In genomic region chr19:42088471-42089190, GRCh38 we compare ENCODE assay signal across 13 cellular contexts. TPM values are rescaled to one million over a fixed set of nuclear protein-coding genes. Genes with fewer than 3 reads are reported as not detected.
DNase-seq lines count a peak whose midpoint lies in the region; ATAC-seq and TF ChIP-seq lines count a peak whose summit lies in the region.
"Had no signal": no experiment of that assay in that cellular context is flagged by ENCODE, and none has a peak within 500 bp of the region (broad histone marks: within the 10 kb centered on the region; RNA-seq: fewer than 3 reads in every experiment).

No MANE protein-coding gene starts in this region.

- H3K27me3 ChIP-seq in H7 (ENCODE audit: control insufficient read depth, insufficient read depth, low read length) (no peaks in the 10 kb centered on the region), ascending aorta (no peaks in the 10 kb centered on the region), lower lobe of right lung (ENCODE audit: low read depth) (no peaks in the 10 kb centered on the region)
- no peaks in the 10 kb centered on the region for H3K27me3 ChIP-seq in naive thymus-derived CD4-positive, alpha-beta T cell (ENCODE audit: control insufficient read depth in 2 of 2, insufficient read depth in 2 of 2, low read length in 2 of 2)

- intact Hi-C loops in ascending aorta (cut with DNase I) = no loop called here
- intact Hi-C loops in lower lobe of right lung (cut with DNase I) = no loop called here
- intact Hi-C loops in naive thymus-derived CD4-positive, alpha-beta T cell (cut with micrococcal nuclease) = no loop called here

- H3K4me3 ChIP-seq in H7 (ENCODE audit: insufficient read depth, low read depth, low read length) (no peak overlapping the region), ascending aorta (peak overlapping the region in 1 of 2 donors; percentile 42), lower lobe of right lung (no peak overlapping the region)
- H3K4me3 ChIP-seq in naive thymus-derived CD4-positive, alpha-beta T cell (ENCODE audit: low read length) = no peak overlapping the region

- H3K9me3 Mint-ChIP-seq in naive thymus-derived CD4-positive, alpha-beta T cell = no peaks in the 10 kb centered on the region

- CTCF ChIA-PET in naive thymus-derived CD4-positive, alpha-beta T cell (lab: Charles Lee) = no interaction called here

- H3K4me1 ChIP-seq in ascending aorta (peaks cover 0 to 7% of the 10 kb centered on the region in 2 donors), lower lobe of right lung (peaks cover 16% of the 10 kb centered on the region)
- no peaks in the 10 kb centered on the region for H3K4me1 ChIP-seq in naive thymus-derived CD4-positive, alpha-beta T cell (ENCODE audit: control insufficient read depth in 2 of 2, insufficient read depth in 2 of 2, low read length in 2 of 2)

- ATAC-seq in lower lobe of right lung (peak; percentile 21 to 24), GM18505 (IDR thresholded peaks at IDR 0.05; ENCODE audit: unreplicated experiment) (no peak), HG03460 (IDR thresholded peaks at IDR 0.05; ENCODE audit: unreplicated experiment) (no peak)
- ATAC-seq in naive thymus-derived CD4-positive, alpha-beta T cell = no peak
- ATAC-seq: left lobe of liver had no signal

- H3K36me3 ChIP-seq in H7 (replicated peaks; ENCODE audit: control insufficient read depth, insufficient read depth, low read length) (no peaks in the 10 kb centered on the region), ascending aorta (peaks cover 0 to 6% of the 10 kb centered on the region in 2 donors), lower lobe of right lung (peaks cover 5% of the 10 kb centered on the region)
- peaks cover 0 to 10% (median 2%) of the 10 kb centered on the region in 3 experiments for H3K36me3 ChIP-seq in naive thymus-derived CD4-positive, alpha-beta T cell (ENCODE audit: control insufficient read depth in 2 of 3, insufficient read depth in 3 of 3, low read length in 3 of 3)

- DNase-seq in ACHN = peak; percentile 27
- peak; percentile 55 for DNase-seq in H7
- no peak for DNase-seq in ascending aorta (ENCODE audit: low spot score in 2 of 2)
- DNase-seq in lower lobe of right lung = no peak
- DNase-seq in naive thymus-derived CD4-positive, alpha-beta T cell = no peak
- no peak for DNase-seq in NCI-H2081 treated with DMSO at 0.1 percent for 48 hours (lab: John Stamatoyannopoulos, UW)
- DNase-seq: activated CD4-positive, alpha-beta T cell treated with anti-CD3 and anti-CD28 coated beads, Interleukin-2, amount 50 U/mL, for 1 hour; DMS 273 treated with DMSO at 0.1 percent for 48 hours; NCI-H510A treated with DMSO at 0.1 percent for 48 hours had no signal

- no peaks in the 10 kb centered on the region for H3K27me3 Mint-ChIP-seq in naive thymus-derived CD4-positive, alpha-beta T cell

- in situ Hi-C loops in ACHN (cut with HindIII; ENCODE audit: low pct_ligation_motif_present, low pct_unique_long_range_greater_than_20kb, low sequenced_read_pairs) = no loop called here

- H3K27ac ChIP-seq in ascending aorta = peak overlapping the region; percentile 48 to 63
- no peak overlapping the region for H3K27ac ChIP-seq in lower lobe of right lung
- no peak overlapping the region for H3K27ac ChIP-seq in naive thymus-derived CD4-positive, alpha-beta T cell (ENCODE audit: low read depth, low read length)

- POLR2A ChIA-PET in naive thymus-derived CD4-positive, alpha-beta T cell (lab: Charles Lee) = no interaction called here

- peak overlapping the region in 3 of 9 donors; percentile 6 to 90 (median 42) for H3K27ac Mint-ChIP-seq in naive thymus-derived CD4-positive, alpha-beta T cell

- H3K9me3 ChIP-seq in ascending aorta (no peaks in the 10 kb centered on the region), lower lobe of right lung (no peaks in the 10 kb centered on the region)
- H3K9me3 ChIP-seq in naive thymus-derived CD4-positive, alpha-beta T cell (ENCODE audit: control insufficient read depth in 2 of 3, low read length in 3 of 3) = no peaks in the 10 kb centered on the region

- peaks cover 0 to 7% (median 3%) of the 10 kb centered on the region in 5 donors for H3K36me3 Mint-ChIP-seq in naive thymus-derived CD4-positive, alpha-beta T cell

- H3K4me3 Mint-ChIP-seq in naive thymus-derived CD4-positive, alpha-beta T cell = peak overlapping the region in 3 of 10 donors; percentile 3 to 71 (median 21)

- no peak for TF ChIP-seq POLR2A in GM18505 (IDR thresholded peaks at IDR 0.05; ENCODE audit: borderline replicate concordance, extremely low read depth, insufficient read depth, insufficient read length)

- peaks cover 12 to 37% (median 31%) of the 10 kb centered on the region in 7 donors for H3K4me1 Mint-ChIP-seq in naive thymus-derived CD4-positive, alpha-beta T cell

- TF ChIP-seq CTCF in ascending aorta (IDR thresholded peaks at IDR 0.05) = no peak
- no peak for TF ChIP-seq CTCF in lower lobe of right lung (IDR thresholded peaks at IDR 0.05)

RNA-seq across cellular contexts. Expression of gene ZNF574, which starts 12.7 kb away (rescaled TPM):
- total RNA-seq in H7 (2014; rRNA removed; shearing (Covaris generic)) = 44.0 and 45.4 TPM in 2 replicates
- total RNA-seq in ascending aorta (14.9 TPM), lower lobe of right lung (11.8 TPM)
- total RNA-seq in naive thymus-derived CD4-positive, alpha-beta T cell = 10 to 100 TPM; 17.6 to 26.7 (median 20.9) TPM
- polyA plus RNA-seq in naive thymus-derived CD4-positive, alpha-beta T cell = 10 to 100 TPM; 11.2 to 32.8 TPM

RNA-seq across cellular contexts. Expression of gene GRIK5, which starts 18.6 kb away (rescaled TPM):
- total RNA-seq in H7 (2014; rRNA removed; shearing (Covaris generic)) = 15.7 and 16.4 TPM in 2 replicates
- total RNA-seq in ascending aorta (15.5 TPM), lower lobe of right lung (0.41 TPM)
- total RNA-seq in naive thymus-derived CD4-positive, alpha-beta T cell = 1 to 10 TPM in 2 of 5 experiments, under 1 TPM in 3; 0.57 to 3.5 (median 0.86) TPM
- polyA plus RNA-seq in naive thymus-derived CD4-positive, alpha-beta T cell = under 1 TPM in 1 of 2 donors, not detected in 1; 0.09 TPM
- total RNA-seq: dermis microvascular lymphatic vessel endothelial cell had no signal

RNA-seq across cellular contexts. Expression of gene POU2F2, which starts 43.6 kb away (rescaled TPM):
- total RNA-seq in H7 (2014; rRNA removed; shearing (Covaris generic)) = 0.90 and 2.4 TPM in 2 replicates
- total RNA-seq in ascending aorta (not detected), lower lobe of right lung (6.1 TPM)
- total RNA-seq in naive thymus-derived CD4-positive, alpha-beta T cell = 10 to 100 TPM; 31.5 to 91.3 (median 73.4) TPM
- polyA plus RNA-seq in naive thymus-derived CD4-positive, alpha-beta T cell = 1 to 10 TPM; 2.2 to 7.6 TPM

Comparison
In these comparisons a context has a peak if more than half of its experiments do, and no peak if none do; other contexts are left out.
1. DNase-seq: peak in ACHN (single experiment) and H7 (single experiment); none in ascending aorta (0 of 2), lower lobe of right lung (single experiment), naive thymus-derived CD4-positive, alpha-beta T cell (0 of 9) and NCI-H2081 treated with DMSO at 0.1 percent for 48 hours (single experiment).
2. H3K27ac ChIP-seq: peak in ascending aorta (2 of 2); none in lower lobe of right lung (single experiment) and naive thymus-derived CD4-positive, alpha-beta T cell (single experiment).
3. ATAC-seq: peak in lower lobe of right lung (2 of 2); none in naive thymus-derived CD4-positive, alpha-beta T cell (single experiment), GM18505 (single experiment) and HG03460 (single experiment).